ENCODE assay signal across 1 cellular context in genomic region chr7:128860158-128861073, GRCh38.
TF ChIP-seq lines count a peak whose summit lies in the region.

No MANE protein-coding gene starts in this region.

TF ChIP-seq in H1, 55 proteins besides CTCF, POLR2A, EP300 and RAD21 (continued from another document):
- TF ChIP-seq SIX5 (IDR thresholded peaks at IDR 0.05; ENCODE audit: low read depth, low read length) (no peak), POLR2AphosphoS5 (IDR thresholded peaks at IDR 0.05; ENCODE audit: low read depth, low read length) (no peak), SUZ12 (IDR thresholded peaks at IDR 0.05; ENCODE audit: low read length) (no peak), RBBP5 (IDR thresholded peaks at IDR 0.05; ENCODE audit: borderline replicate concordance, low read depth, low read length) (no peak), E2F6 (IDR thresholded peaks at IDR 0.05) (no peak), GABPA (IDR thresholded peaks at IDR 0.05; ENCODE audit: borderline replicate concordance, insufficient read depth, low read length) (no peak), EGR1 (IDR thresholded peaks at IDR 0.05; ENCODE audit: borderline replicate concordance, low read depth, low read length) (no peak)
